In the genomic region with DNA sequence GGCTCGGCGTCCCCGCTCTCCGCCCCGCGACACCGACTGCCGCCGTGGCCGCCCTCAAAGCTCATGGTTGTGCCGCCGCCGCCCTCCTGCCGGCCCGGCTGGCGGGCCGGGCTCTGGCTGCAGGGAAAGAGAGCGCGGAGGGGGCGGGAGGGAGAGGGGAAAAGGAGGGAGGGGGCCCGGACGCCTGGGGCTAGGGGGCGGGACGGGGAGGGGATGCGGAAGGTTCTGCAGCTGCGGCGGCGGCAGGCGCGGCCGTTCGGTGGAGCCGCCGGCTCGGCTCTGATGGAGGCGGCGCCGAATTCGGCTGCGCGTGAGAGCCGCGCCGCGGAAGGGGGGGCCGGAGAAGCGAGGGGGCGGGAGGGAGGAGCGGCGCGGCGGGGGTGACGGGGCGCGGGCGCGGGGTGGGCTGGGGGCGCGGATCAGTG, we compare ENCODE assay signal across 10 cellular contexts. TPM values are rescaled to one million over a fixed set of nuclear protein-coding genes. Genes with fewer than 3 reads are reported as not detected.
DNase-seq lines count a peak whose midpoint lies in the region; ATAC-seq and TF ChIP-seq lines count a peak whose summit lies in the region.
"Had no signal": no experiment of that assay in that cellular context is flagged by ENCODE, and none has a peak within 500 bp of the region (broad histone marks: within the 10 kb centered on the region; RNA-seq: fewer than 3 reads in every experiment).

A gene with protein sequence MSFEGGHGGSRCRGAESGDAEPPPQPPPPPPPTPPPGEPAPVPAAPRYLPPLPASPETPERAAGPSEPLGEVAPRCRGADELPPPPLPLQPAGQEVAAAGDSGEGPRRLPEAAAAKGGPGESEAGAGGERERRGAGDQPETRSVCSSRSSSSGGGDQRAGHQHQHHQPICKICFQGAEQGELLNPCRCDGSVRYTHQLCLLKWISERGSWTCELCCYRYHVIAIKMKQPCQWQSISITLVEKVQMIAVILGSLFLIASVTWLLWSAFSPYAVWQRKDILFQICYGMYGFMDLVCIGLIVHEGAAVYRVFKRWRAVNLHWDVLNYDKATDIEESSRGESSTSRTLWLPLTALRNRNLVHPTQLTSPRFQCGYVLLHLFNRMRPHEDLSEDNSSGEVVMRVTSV (minus strand): TSS at position 281 of the 425 bp plus-strand sequence. CDS start 216 bp downstream, at position 65.

- H3K36me3 Mint-ChIP-seq in progenitor cell of endocrine pancreas (ENCODE audit: insufficient read depth): no peaks in the 10 kb centered on the region

- TF ChIP-seq CTCF in heart right ventricle (IDR thresholded peaks at IDR 0.05) (no peak), progenitor cell of endocrine pancreas (IDR thresholded peaks at IDR 0.05; ENCODE audit: unreplicated experiment) (no peak)

- no peaks in the 10 kb centered on the region for H3K36me3 ChIP-seq in heart right ventricle

- peak; percentile 52 to 67 for DNase-seq in SHP77 (lab: John Stamatoyannopoulos, UW)
- DNase-seq in SHP77 treated with DMSO at 0.1 percent for 48 hours (lab: John Stamatoyannopoulos, UW): no peak
- peak; percentile 33 for DNase-seq in NCI-H510A treated with DMSO at 0.1 percent for 48 hours (lab: John Stamatoyannopoulos, UW)
- DNase-seq in heart right ventricle: peak in 1 of 2 donors; percentile 18
- peak; percentile 25 for DNase-seq in progenitor cell of endocrine pancreas (ENCODE audit: low spot score, unreplicated experiment)
- no peak for DNase-seq in NCI-H128 (lab: John Stamatoyannopoulos, UW; ENCODE audit: unreplicated experiment)
- DNase-seq in GDM1 (lab: John Stamatoyannopoulos, UW): no peak
- no peak for DNase-seq in NCI-H526 treated with DMSO at 0.1 percent for 48 hours (lab: John Stamatoyannopoulos, UW)

- peaks cover 0 to 59% (median 38%) of the 10 kb centered on the region in 7 donors for H3K27me3 ChIP-seq in heart right ventricle

- H3K4me3 ChIP-seq in heart right ventricle: peak within 1 kb of the TSS in 9 of 10 donors; percentile 24 to 47 (median 41)

- peaks cover 43% of the 10 kb centered on the region for H3K27me3 Mint-ChIP-seq in progenitor cell of endocrine pancreas

- H3K9me3 Mint-ChIP-seq in progenitor cell of endocrine pancreas (ENCODE audit: low read depth): no peaks in the 10 kb centered on the region

- H3K4me3 Mint-ChIP-seq in progenitor cell of endocrine pancreas (ENCODE audit: low read depth): peak within 1 kb of the TSS; percentile 62
- H3K4me3 Mint-ChIP-seq: activated CD8-positive, alpha-beta T cell treated with anti-CD3 and anti-CD28 coated beads, Interleukin-2, amount 10 ng/mL, durations not matched to agents 7 days and 5 days had no signal

- WGBS in heart right ventricle, 2 donors: 3% methylated on average over 17 to 57 of the region's 59 CpGs

- peak in 2 of 8 donors; percentile 29 to 55 for ATAC-seq in heart right ventricle

- H3K27ac Mint-ChIP-seq in progenitor cell of endocrine pancreas: peak within 1 kb of the TSS; percentile 11
- H3K27ac Mint-ChIP-seq: activated CD8-positive, alpha-beta T cell treated with anti-CD3 and anti-CD28 coated beads, Interleukin-2, amount 10 ng/mL, durations not matched to agents 7 days and 5 days had no signal

- peaks cover 0 to 5% (median 0%) of the 10 kb centered on the region in 9 donors for H3K4me1 ChIP-seq in heart right ventricle

- H3K27ac ChIP-seq in heart right ventricle: no peak within 1 kb of the TSS

- intact Hi-C loops in heart right ventricle (cut with DNase I): loop anchor here in 2 of 10 donors (5.0 to 10.0 kb wide), 2 partner anchors 268 to 275 kb away; no protein-coding TSS in a partner anchor

- H3K9me3 ChIP-seq in heart right ventricle: no peaks in the 10 kb centered on the region

- H3K4me1 Mint-ChIP-seq in progenitor cell of endocrine pancreas (ENCODE audit: low read depth): peaks cover 3% of the 10 kb centered on the region

RNA-seq across cellular contexts. Expression of the gene that starts here (rescaled TPM):
- total RNA-seq in heart right ventricle (1 to 10 TPM in 9 of 10 donors, under 1 TPM in 1; 0.58 to 5.8 (median 3.5) TPM), progenitor cell of endocrine pancreas (not detected in 2 replicates)
- 1 to 10 TPM in 1 of 2 donors, under 1 TPM in 1; 0.59 to 7.9 TPM for polyA plus RNA-seq in heart right ventricle
- total RNA-seq: activated CD8-positive, alpha-beta T cell treated with anti-CD3 and anti-CD28 coated beads, Interleukin-2, amount 10 ng/mL, durations not matched to agents 7 days and 5 days; lower leg skin had no signal

Comparison
In these comparisons a context has a peak if more than half of its experiments do, and no peak if none do; other contexts are left out.
1. DNase-seq: peak in SHP77 (2 of 2) and NCI-H510A treated with DMSO at 0.1 percent for 48 hours (single experiment); none in SHP77 treated with DMSO at 0.1 percent for 48 hours (single experiment), NCI-H128 (single experiment), GDM1 (single experiment) and NCI-H526 treated with DMSO at 0.1 percent for 48 hours (single experiment).
2. Peak in DNase-seq in progenitor cell of endocrine pancreas; RNA of the gene not detected or under 1 TPM.